In genomic region chr17:49496183-49496865, GRCh38 we compare ENCODE assay signal across 1 cellular context.
TF ChIP-seq lines count a peak whose summit lies in the region.

No MANE protein-coding gene starts in this region.

TF ChIP-seq in HepG2, 621 proteins besides CTCF, POLR2A, EP300 and RAD21 (continued from another document and continues in another):
- TF ChIP-seq BCLAF1 (IDR thresholded peaks at IDR 0.05), result no peak
- peak; percentile 36; the same call in 1 of the 2 replicates for TF ChIP-seq RXRA (CRISPR knock-in tag; IDR thresholded peaks at IDR 0.05)
- TF ChIP-seq ZNF782 (CRISPR knock-in tag; IDR thresholded peaks at IDR 0.05; ENCODE audit: borderline replicate concordance), result 0 out of 2 replicates have a peak, but pooled peaks have one; percentile 17
- no peak for TF ChIP-seq TMF1 (CRISPR knock-in tag; IDR thresholded peaks at IDR 0.05; ENCODE audit: low read depth)
- TF ChIP-seq ETV5 (CRISPR knock-in tag; IDR thresholded peaks at IDR 0.05; ENCODE audit: borderline replicate concordance), result 0 out of 2 replicates have a peak, but pooled peaks have one; percentile 27
- TF ChIP-seq ZNF17 (CRISPR knock-in tag; IDR thresholded peaks at IDR 0.05), result no peak
- TF ChIP-seq ZNF639 (CRISPR knock-in tag; conservative IDR thresholded peaks at IDR 0.05), result no peak
- TF ChIP-seq ZFY (CRISPR knock-in tag; IDR thresholded peaks at IDR 0.05), result peak; percentile 32; the same call in 1 of the 2 replicates
- peak; percentile 69 for TF ChIP-seq STAG1 (CRISPR knock-in tag; IDR thresholded peaks at IDR 0.05)
- TF ChIP-seq FOXO4 (CRISPR knock-in tag; conservative IDR thresholded peaks at IDR 0.05), result no peak
- TF ChIP-seq ZNF343 (CRISPR knock-in tag; IDR thresholded peaks at IDR 0.05), result no peak
- TF ChIP-seq ZNF263 (CRISPR knock-in tag; IDR thresholded peaks at IDR 0.05), result 0 out of 2 replicates have a peak, but pooled peaks have one; percentile 41
- TF ChIP-seq, protein P1, sequence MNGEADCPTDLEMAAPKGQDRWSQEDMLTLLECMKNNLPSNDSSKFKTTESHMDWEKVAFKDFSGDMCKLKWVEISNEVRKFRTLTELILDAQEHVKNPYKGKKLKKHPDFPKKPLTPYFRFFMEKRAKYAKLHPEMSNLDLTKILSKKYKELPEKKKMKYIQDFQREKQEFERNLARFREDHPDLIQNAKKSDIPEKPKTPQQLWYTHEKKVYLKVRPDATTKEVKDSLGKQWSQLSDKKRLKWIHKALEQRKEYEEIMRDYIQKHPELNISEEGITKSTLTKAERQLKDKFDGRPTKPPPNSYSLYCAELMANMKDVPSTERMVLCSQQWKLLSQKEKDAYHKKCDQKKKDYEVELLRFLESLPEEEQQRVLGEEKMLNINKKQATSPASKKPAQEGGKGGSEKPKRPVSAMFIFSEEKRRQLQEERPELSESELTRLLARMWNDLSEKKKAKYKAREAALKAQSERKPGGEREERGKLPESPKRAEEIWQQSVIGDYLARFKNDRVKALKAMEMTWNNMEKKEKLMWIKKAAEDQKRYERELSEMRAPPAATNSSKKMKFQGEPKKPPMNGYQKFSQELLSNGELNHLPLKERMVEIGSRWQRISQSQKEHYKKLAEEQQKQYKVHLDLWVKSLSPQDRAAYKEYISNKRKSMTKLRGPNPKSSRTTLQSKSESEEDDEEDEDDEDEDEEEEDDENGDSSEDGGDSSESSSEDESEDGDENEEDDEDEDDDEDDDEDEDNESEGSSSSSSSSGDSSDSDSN (CRISPR knock-in tag; IDR thresholded peaks at IDR 0.05), result peak; percentile 16; the same call in 1 of the 2 replicates
- TF ChIP-seq TAF15 (IDR thresholded peaks at IDR 0.05; ENCODE audit: low read depth, low read length, poor library complexity, severe bottlenecking), result no peak
- TF ChIP-seq, protein P2, sequence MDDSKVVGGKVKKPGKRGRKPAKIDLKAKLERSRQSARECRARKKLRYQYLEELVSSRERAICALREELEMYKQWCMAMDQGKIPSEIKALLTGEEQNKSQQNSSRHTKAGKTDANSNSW (CRISPR knock-in tag; IDR thresholded peaks at IDR 0.05; ENCODE audit: borderline replicate concordance), result 0 out of 2 replicates have a peak, but pooled peaks have one; percentile 49
- TF ChIP-seq YEATS4 (CRISPR knock-in tag; IDR thresholded peaks at IDR 0.05; ENCODE audit: borderline replicate concordance), result peak; percentile 36; the same call in 1 of the 2 replicates
- no peak for TF ChIP-seq ZMAT5 (CRISPR knock-in tag; IDR thresholded peaks at IDR 0.05; ENCODE audit: borderline replicate concordance, low read depth)
- TF ChIP-seq, protein P3, sequence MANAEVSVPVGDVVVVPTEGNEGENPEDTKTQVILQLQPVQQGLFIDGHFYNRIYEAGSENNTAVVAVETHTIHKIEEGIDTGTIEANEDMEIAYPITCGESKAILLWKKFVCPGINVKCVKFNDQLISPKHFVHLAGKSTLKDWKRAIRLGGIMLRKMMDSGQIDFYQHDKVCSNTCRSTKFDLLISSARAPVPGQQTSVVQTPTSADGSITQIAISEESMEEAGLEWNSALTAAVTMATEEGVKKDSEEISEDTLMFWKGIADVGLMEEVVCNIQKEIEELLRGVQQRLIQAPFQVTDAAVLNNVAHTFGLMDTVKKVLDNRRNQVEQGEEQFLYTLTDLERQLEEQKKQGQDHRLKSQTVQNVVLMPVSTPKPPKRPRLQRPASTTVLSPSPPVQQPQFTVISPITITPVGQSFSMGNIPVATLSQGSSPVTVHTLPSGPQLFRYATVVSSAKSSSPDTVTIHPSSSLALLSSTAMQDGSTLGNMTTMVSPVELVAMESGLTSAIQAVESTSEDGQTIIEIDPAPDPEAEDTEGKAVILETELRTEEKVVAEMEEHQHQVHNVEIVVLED (CRISPR knock-in tag; IDR thresholded peaks at IDR 0.05; ENCODE audit: borderline replicate concordance), result no peak
- no peak for TF ChIP-seq SIX4 (CRISPR knock-in tag; IDR thresholded peaks at IDR 0.05)
- TF ChIP-seq HIVEP1 (CRISPR knock-in tag; IDR thresholded peaks at IDR 0.05), result no peak
- TF ChIP-seq, protein P4, sequence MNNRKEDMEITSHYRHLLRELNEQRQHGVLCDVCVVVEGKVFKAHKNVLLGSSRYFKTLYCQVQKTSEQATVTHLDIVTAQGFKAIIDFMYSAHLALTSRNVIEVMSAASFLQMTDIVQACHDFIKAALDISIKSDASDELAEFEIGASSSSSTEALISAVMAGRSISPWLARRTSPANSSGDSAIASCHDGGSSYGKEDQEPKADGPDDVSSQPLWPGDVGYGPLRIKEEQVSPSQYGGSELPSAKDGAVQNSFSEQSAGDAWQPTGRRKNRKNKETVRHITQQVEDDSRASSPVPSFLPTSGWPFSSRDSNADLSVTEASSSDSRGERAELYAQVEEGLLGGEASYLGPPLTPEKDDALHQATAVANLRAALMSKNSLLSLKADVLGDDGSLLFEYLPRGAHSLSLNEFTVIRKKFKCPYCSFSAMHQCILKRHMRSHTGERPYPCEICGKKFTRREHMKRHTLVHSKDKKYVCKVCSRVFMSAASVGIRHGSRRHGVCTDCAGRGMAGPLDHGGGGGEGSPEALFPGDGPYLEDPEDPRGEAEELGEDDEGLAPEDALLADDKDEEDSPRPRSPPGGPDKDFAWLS (CRISPR knock-in tag; IDR thresholded peaks at IDR 0.05; ENCODE audit: borderline replicate concordance), result peak; percentile 50; the same call in 1 of the 2 replicates
- TF ChIP-seq, protein P5, sequence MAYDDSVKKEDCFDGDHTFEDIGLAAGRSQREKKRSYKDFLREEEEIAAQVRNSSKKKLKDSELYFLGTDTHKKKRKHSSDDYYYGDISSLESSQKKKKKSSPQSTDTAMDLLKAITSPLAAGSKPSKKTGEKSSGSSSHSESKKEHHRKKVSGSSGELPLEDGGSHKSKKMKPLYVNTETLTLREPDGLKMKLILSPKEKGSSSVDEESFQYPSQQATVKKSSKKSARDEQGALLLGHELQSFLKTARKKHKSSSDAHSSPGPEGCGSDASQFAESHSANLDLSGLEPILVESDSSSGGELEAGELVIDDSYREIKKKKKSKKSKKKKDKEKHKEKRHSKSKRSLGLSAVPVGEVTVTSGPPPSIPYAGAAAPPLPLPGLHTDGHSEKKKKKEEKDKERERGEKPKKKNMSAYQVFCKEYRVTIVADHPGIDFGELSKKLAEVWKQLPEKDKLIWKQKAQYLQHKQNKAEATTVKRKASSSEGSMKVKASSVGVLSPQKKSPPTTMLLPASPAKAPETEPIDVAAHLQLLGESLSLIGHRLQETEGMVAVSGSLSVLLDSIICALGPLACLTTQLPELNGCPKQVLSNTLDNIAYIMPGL (CRISPR knock-in tag; IDR thresholded peaks at IDR 0.05; ENCODE audit: borderline replicate concordance in 1 of 2, low read depth in 1 of 2), result peak in 1 of 2 experiments; percentile 72; a peak in 2 of 4 replicates
- TF ChIP-seq, protein P6, sequence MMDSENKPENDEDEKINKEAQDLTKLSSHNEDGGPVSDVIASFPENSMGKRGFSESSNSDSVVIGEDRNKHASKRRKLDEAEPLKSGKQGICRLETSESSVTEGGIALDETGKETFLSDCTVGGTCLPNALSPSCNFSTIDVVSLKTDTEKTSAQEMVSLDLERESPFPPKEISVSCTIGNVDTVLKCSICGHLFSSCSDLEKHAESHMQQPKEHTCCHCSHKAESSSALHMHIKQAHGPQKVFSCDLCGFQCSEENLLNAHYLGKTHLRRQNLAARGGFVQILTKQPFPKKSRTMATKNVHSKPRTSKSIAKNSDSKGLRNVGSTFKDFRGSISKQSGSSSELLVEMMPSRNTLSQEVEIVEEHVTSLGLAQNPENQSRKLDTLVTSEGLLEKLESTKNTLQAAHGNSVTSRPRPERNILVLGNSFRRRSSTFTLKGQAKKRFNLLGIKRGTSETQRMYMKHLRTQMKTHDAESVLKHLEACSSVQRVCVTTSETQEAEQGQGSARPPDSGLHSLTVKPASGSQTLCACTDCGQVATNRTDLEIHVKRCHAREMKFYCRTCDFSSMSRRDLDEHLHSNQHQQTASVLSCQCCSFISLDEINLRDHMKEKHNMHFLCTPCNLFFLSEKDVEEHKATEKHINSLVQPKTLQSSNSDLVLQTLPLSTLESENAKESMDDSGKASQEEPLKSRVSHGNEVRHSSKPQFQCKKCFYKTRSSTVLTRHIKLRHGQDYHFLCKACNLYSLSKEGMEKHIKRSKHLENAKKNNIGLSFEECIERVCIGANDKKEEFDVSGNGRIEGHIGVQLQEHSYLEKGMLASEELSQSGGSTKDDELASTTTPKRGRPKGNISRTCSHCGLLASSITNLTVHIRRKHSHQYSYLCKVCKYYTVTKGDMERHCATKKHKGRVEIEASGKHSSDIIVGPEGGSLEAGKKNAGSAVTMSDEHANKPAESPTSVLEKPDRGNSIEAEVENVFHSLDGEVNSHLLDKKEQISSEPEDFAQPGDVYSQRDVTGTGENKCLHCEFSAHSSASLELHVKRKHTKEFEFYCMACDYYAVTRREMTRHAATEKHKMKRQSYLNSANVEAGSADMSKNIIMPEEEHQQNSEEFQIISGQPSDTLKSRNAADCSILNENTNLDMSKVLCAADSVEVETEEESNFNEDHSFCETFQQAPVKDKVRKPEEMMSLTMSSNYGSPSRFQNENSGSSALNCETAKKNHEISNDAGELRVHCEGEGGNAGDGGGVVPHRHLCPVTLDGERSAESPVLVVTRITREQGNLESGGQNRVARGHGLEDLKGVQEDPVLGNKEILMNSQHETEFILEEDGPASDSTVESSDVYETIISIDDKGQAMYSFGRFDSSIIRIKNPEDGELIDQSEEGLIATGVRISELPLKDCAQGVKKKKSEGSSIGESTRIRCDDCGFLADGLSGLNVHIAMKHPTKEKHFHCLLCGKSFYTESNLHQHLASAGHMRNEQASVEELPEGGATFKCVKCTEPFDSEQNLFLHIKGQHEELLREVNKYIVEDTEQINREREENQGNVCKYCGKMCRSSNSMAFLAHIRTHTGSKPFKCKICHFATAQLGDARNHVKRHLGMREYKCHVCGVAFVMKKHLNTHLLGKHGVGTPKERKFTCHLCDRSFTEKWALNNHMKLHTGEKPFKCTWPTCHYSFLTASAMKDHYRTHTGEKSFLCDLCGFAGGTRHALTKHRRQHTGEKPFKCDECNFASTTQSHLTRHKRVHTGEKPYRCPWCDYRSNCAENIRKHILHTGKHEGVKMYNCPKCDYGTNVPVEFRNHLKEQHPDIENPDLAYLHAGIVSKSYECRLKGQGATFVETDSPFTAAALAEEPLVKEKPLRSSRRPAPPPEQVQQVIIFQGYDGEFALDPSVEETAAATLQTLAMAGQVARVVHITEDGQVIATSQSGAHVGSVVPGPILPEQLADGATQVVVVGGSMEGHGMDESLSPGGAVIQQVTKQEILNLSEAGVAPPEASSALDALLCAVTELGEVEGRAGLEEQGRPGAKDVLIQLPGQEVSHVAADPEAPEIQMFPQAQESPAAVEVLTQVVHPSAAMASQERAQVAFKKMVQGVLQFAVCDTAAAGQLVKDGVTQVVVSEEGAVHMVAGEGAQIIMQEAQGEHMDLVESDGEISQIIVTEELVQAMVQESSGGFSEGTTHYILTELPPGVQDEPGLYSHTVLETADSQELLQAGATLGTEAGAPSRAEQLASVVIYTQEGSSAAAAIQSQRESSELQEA (CRISPR knock-in tag; IDR thresholded peaks at IDR 0.05; ENCODE audit: not compliant biosample characterization), result no peak
- peak; percentile 55 for TF ChIP-seq SKI (IDR thresholded peaks at IDR 0.05; ENCODE audit: partially characterized antibody)
- TF ChIP-seq SPEN (CRISPR knock-in tag; IDR thresholded peaks at IDR 0.05; ENCODE audit: low read depth), result peak; percentile 66
- no peak for TF ChIP-seq ZNF550 (CRISPR knock-in tag; IDR thresholded peaks at IDR 0.05; ENCODE audit: borderline replicate concordance)
- TF ChIP-seq ZNF331 (CRISPR knock-in tag; IDR thresholded peaks at IDR 0.05), result no peak
- TF ChIP-seq SP4 (CRISPR knock-in tag; IDR thresholded peaks at IDR 0.05), result no peak
- TF ChIP-seq SNAPC2 (CRISPR knock-in tag; IDR thresholded peaks at IDR 0.05), result no peak
- no peak for TF ChIP-seq ZBTB8A (CRISPR knock-in tag; IDR thresholded peaks at IDR 0.05; ENCODE audit: borderline replicate concordance, low read depth)
- peak; percentile 54; the same call in 1 of the 2 replicates for TF ChIP-seq ZNF234 (CRISPR knock-in tag; conservative IDR thresholded peaks at IDR 0.05)
- TF ChIP-seq DNMT3B (CRISPR knock-in tag; conservative IDR thresholded peaks at IDR 0.05), result no peak
- TF ChIP-seq BRCA1 (CRISPR knock-in tag; IDR thresholded peaks at IDR 0.05), result no peak
